ENCODE assay signal across 16 cellular contexts in genomic region chr14:22845821-22846625, GRCh38. TPM values are rescaled to one million over a fixed set of nuclear protein-coding genes. Genes with fewer than 3 reads are reported as not detected.
DNase-seq lines count a peak whose midpoint lies in the region; ATAC-seq, FAIRE-seq and TF ChIP-seq lines count a peak whose summit lies in the region.
"Had no signal": no experiment of that assay in that cellular context is flagged by ENCODE, and none has a peak within 500 bp of the region (broad histone marks: within the 10 kb centered on the region; RNA-seq: fewer than 3 reads in every experiment).

No MANE protein-coding gene starts in this region.

- CTCF ChIA-PET in GM12878 (lab: Yijun Ruan, JAX) = interaction anchor here (1.0 to 10.0 kb wide), 5 partner anchors 9 to 276 kb away, joined by 3 to 324 read pairs (median 8); partner anchors contain the start of gene SLC7A7

- ATAC-seq in GM12878 (no peak), lower lobe of right lung (no peak), left lobe of liver (no peak), HG02588 (IDR thresholded peaks at IDR 0.05; ENCODE audit: unreplicated experiment) (no peak)

- RAD21 ChIA-PET in GM12878 (lab: Charles Lee; ENCODE audit: unreplicated experiment) = no interaction called here

- H3K27ac ChIP-seq in ACC112 (ENCODE audit: low read depth, low read length) (peak overlapping the region; percentile 79), GM12878 (ENCODE audit: control insufficient read depth, insufficient read depth) (no peak overlapping the region), lower lobe of right lung (peak overlapping the region; percentile 37), skin epidermis (peak overlapping the region in 19 of 21 experiments; percentile 49 to 92 (median 79))
- H3K27ac ChIP-seq: VCaP had no signal

- no peak for TF ChIP-seq RAD21 in GM12878 (IDR thresholded peaks at IDR 0.05; ENCODE audit: insufficient read depth, low read depth, low read length)

- H3K36me3 ChIP-seq in ACC112 (ENCODE audit: insufficient read depth, low read length) (peaks cover 19% of the 10 kb centered on the region; the same call in 1 of the 2 replicates), GM12878 (ENCODE audit: control insufficient read depth in 2 of 2, insufficient read depth in 2 of 2, low read length in 1 of 2) (no peaks in the 10 kb centered on the region), lower lobe of right lung (peaks cover 60% of the 10 kb centered on the region)

- FAIRE-seq in GM12878 (lab: Jason Lieb, UNC) = no peak
- FAIRE-seq: endometrium had no signal

- H4K20me1 ChIP-seq in GM12878 (ENCODE audit: control insufficient read depth, insufficient read depth) = no peaks in the 10 kb centered on the region

- H3K4me3 ChIP-seq in ACC112 (ENCODE audit: low read depth, low read length) (no peak overlapping the region), GM12878 (no peak overlapping the region), lower lobe of right lung (no peak overlapping the region), skin epidermis (no peak overlapping the region)

- TF ChIP-seq CTCF in GM12878 (IDR thresholded peaks at IDR 0.05 in 2 of 3, conservative IDR thresholded peaks at IDR 0.05 in 1 of 3; ENCODE audit: control insufficient read depth in 2 of 3, extremely low read depth in 1 of 3, insufficient read depth in 1 of 3, low read depth in 3 of 3, low read length in 3 of 3) = no peak
- no peak for TF ChIP-seq CTCF in lower lobe of right lung (IDR thresholded peaks at IDR 0.05)

- BruUV-seq in GM12878 (replicated peaks; lab: Mats Ljungman, UMichigan) = no TSS peak

- no peak overlapping the region for H3K4me2 ChIP-seq in GM12878 (ENCODE audit: control insufficient read depth, insufficient read depth)

- no peaks in the 10 kb centered on the region for H3K9me3 ChIP-seq in GM12878 (replicated peaks; ENCODE audit: control insufficient read depth, insufficient read depth, low read length)
- no peaks in the 10 kb centered on the region for H3K9me3 ChIP-seq in lower lobe of right lung

- no peak for DNase-seq in GM12878 (ENCODE audit: low read depth, low spot score)
- peak; percentile 43 for DNase-seq in lower lobe of right lung
- no peak for DNase-seq in D341Med (ENCODE audit: low spot score)
- DNase-seq in NCI-H2107 (lab: John Stamatoyannopoulos, UW) = no peak
- DNase-seq in left lobe of liver (ENCODE audit: low spot score) = no peak
- DNase-seq: activated naive CD4-positive, alpha-beta T cell treated with anti-CD3 and anti-CD28 coated beads, Interleukin-2, amount 50 U/mL, for 16 hours; GF-D8; NCI-H1092 treated with DMSO at 0.1 percent for 48 hours; NCI-H345 had no signal

- TF ChIP-seq POLR2A in GM12878 (IDR thresholded peaks at IDR 0.05; ENCODE audit: low read depth, low read length) = no peak

- H3K27me3 ChIP-seq in ACC112 (ENCODE audit: insufficient read depth, low read length) = no peaks in the 10 kb centered on the region
- H3K27me3 ChIP-seq in GM12878 (replicated peaks in 1 of 2; ENCODE audit: control insufficient read depth in 2 of 2, insufficient read depth in 2 of 2, low read length in 1 of 2) = no peaks in the 10 kb centered on the region
- H3K27me3 ChIP-seq in lower lobe of right lung (ENCODE audit: low read depth) = no peaks in the 10 kb centered on the region

- no peak overlapping the region for H2AFZ ChIP-seq in ACC112 (ENCODE audit: low read length, unreplicated experiment)
- H2AFZ ChIP-seq in GM12878 (ENCODE audit: control insufficient read depth, low read depth, low read length) = no peak overlapping the region

- in situ Hi-C loops in GM12878 (cut with MboI) = loop anchor here (5.0 to 10.0 kb wide), 2 partner anchors 69 to 531 kb away; no protein-coding TSS in a partner anchor

- POLR2A ChIA-PET in GM12878 (lab: Charles Lee) = no interaction called here

- 73% methylated on average over 25 of the region's 26 CpGs for WGBS in GM12878 (ENCODE audit: insufficient coverage, insufficient replicate concordance, low lambda C conversion rate, missing lambda C conversion rate)

- intact Hi-C loops in GM12878 (cut with micrococcal nuclease; ENCODE audit: unreplicated experiment) = no loop called here
- intact Hi-C loops in lower lobe of right lung (cut with DNase I) = no loop called here

- H3K9ac ChIP-seq in GM12878 (ENCODE audit: control insufficient read depth, insufficient read depth, low read length) = no peak overlapping the region

- SMC1A ChIA-PET in GM12878 (lab: Charles Lee; ENCODE audit: uncharacterized antibody, unreplicated experiment) = no interaction called here

- no peak for TF ChIP-seq EP300 in GM12878 (IDR thresholded peaks at IDR 0.05; ENCODE audit: borderline replicate concordance in 1 of 2, control insufficient read depth in 1 of 2, low read depth in 2 of 2, low read length in 2 of 2)

- H3K4me1 ChIP-seq in ACC112 (ENCODE audit: control insufficient read depth, insufficient read depth, low read length, unreplicated experiment) = peaks cover 54% of the 10 kb centered on the region
- H3K4me1 ChIP-seq in GM12878 (ENCODE audit: control insufficient read depth, insufficient read depth, low read length) = peaks cover 4% of the 10 kb centered on the region; the same call in 1 of the 2 replicates
- H3K4me1 ChIP-seq in lower lobe of right lung = peaks cover 56% of the 10 kb centered on the region

- H3K79me2 ChIP-seq in ACC112 (ENCODE audit: control insufficient read depth, insufficient read depth, low read length, unreplicated experiment) (peaks cover 26% of the 10 kb centered on the region), GM12878 (ENCODE audit: control insufficient read depth, insufficient read depth, low read length) (no peaks in the 10 kb centered on the region)

RNA-seq across cellular contexts. Expression of gene MMP14, which starts 9.6 kb away (rescaled TPM):
- 3.2 and 5.0 TPM in 2 replicates for total RNA-seq in GM12878 (2013; cell fraction: nucleolus; rRNA removed)
- total RNA-seq in GM12878 (2014; rRNA removed) (0.38 and 0.85 TPM in 2 replicates), GM12878 (2014; rRNA removed; fragmentation: Illumina TruSeq; extraction: Trizol) (0.28 and 0.31 TPM in 2 replicates), GM12878 (2021) (1.1 and 1.8 TPM in 2 replicates), lower lobe of right lung (124 TPM), left lobe of liver (10.9 TPM)
- 1.2 TPM for polyA plus RNA-seq in GM12878 (2011; ENCODE audit: low read depth)
- polyA plus RNA-seq in GM12878 (2011; rRNA removed) (0.65 and 0.91 TPM in 2 replicates), GM12878 (2014; fragmentation: Illumina TruSeq; extraction: Trizol) (0.27 and 0.56 TPM in 2 replicates), GM12878 (2014; fragmentation: Nextera tagmentation; extraction: Ambion mirVana) (not detected), GM12878 (2014; rRNA removed) (1.8 and 1.9 TPM in 2 replicates), GM12878 (2016; fragmentation: Nextera tagmentation; extraction: Ambion mirVana) (under 1 TPM; 0.32 to 0.42 TPM)
- polyA plus RNA-seq in GM12878 (2011; cell fraction: cytosol; rRNA removed) = 1.8 and 2.0 TPM in 2 replicates
- polyA plus RNA-seq in GM12878 (2011; cell fraction: nucleus; rRNA removed) = 7.5 and 8.2 TPM in 2 replicates
- polyA plus RNA-seq in GM12878 (2012) = 0.46 and 0.59 TPM in 2 replicates
- 0.15 and 0.26 TPM in 2 replicates for polyA minus RNA-seq in GM12878 (2011; rRNA and poly(A)+ RNA removed)
- not detected in 2 replicates for polyA minus RNA-seq in GM12878 (2011; cell fraction: cytosol; rRNA and poly(A)+ RNA removed)
- 0.57 and 1.1 TPM in 2 replicates for polyA minus RNA-seq in GM12878 (2011; cell fraction: nucleus; rRNA and poly(A)+ RNA removed)
- polyA plus RNA-seq: IgD-negative memory B cell had no signal

RNA-seq across cellular contexts. Expression of gene MRPL52, which starts 16.3 kb away (rescaled TPM):
- 21.8 and 22.3 TPM in 2 replicates for total RNA-seq in GM12878 (2013; cell fraction: nucleolus; rRNA removed)
- 102 and 143 TPM in 2 replicates for total RNA-seq in GM12878 (2014; rRNA removed)
- total RNA-seq in GM12878 (2014; rRNA removed; fragmentation: Illumina TruSeq; extraction: Trizol) = 110 and 135 TPM in 2 replicates
- 193 and 208 TPM in 2 replicates for total RNA-seq in GM12878 (2021)
- polyA plus RNA-seq in GM12878 (2011; ENCODE audit: low read depth) = 136 TPM
- 62.7 and 86.1 TPM in 2 replicates for polyA plus RNA-seq in GM12878 (2011; rRNA removed)
- 51.4 and 58.7 TPM in 2 replicates for polyA plus RNA-seq in GM12878 (2011; cell fraction: cytosol; rRNA removed)
- 32.4 and 47.1 TPM in 2 replicates for polyA plus RNA-seq in GM12878 (2011; cell fraction: nucleus; rRNA removed)
- 113 and 144 TPM in 2 replicates for polyA plus RNA-seq in GM12878 (2012)
- 43.2 and 67.3 TPM in 2 replicates for polyA plus RNA-seq in GM12878 (2014; fragmentation: Illumina TruSeq; extraction: Trizol)
- 100 to 1,000 TPM in 1 of 2 experiments, 10 to 100 TPM in 1; 51.7 to 142 TPM for polyA plus RNA-seq in GM12878 (2014; fragmentation: Nextera tagmentation; extraction: Ambion mirVana)
- polyA plus RNA-seq in GM12878 (2014; rRNA removed) = 172 and 212 TPM in 2 replicates
- 100 to 1,000 TPM; 530 to 541 TPM for polyA plus RNA-seq in GM12878 (2016; fragmentation: Nextera tagmentation; extraction: Ambion mirVana)
- 9.3 and 15.1 TPM in 2 replicates for polyA minus RNA-seq in GM12878 (2011; rRNA and poly(A)+ RNA removed)
- 12.3 and 22.1 TPM in 2 replicates for polyA minus RNA-seq in GM12878 (2011; cell fraction: cytosol; rRNA and poly(A)+ RNA removed)
- 7.9 and 18.8 TPM in 2 replicates for polyA minus RNA-seq in GM12878 (2011; cell fraction: nucleus; rRNA and poly(A)+ RNA removed)
- total RNA-seq in lower lobe of right lung = 65.2 TPM
- total RNA-seq in left lobe of liver = 48.9 TPM

RNA-seq across cellular contexts. Expression of gene LRP10, which starts 25.5 kb away (rescaled TPM):
- 43.0 and 46.7 TPM in 2 replicates for total RNA-seq in GM12878 (2013; cell fraction: nucleolus; rRNA removed)
- 16.7 and 17.8 TPM in 2 replicates for total RNA-seq in GM12878 (2014; rRNA removed)
- 10.5 and 13.5 TPM in 2 replicates for total RNA-seq in GM12878 (2014; rRNA removed; fragmentation: Illumina TruSeq; extraction: Trizol)
- total RNA-seq in GM12878 (2021) = 51.5 and 56.9 TPM in 2 replicates
- polyA plus RNA-seq in GM12878 (2011; ENCODE audit: low read depth) = 23.9 TPM
- polyA plus RNA-seq in GM12878 (2011; rRNA removed) = 7.9 and 20.4 TPM in 2 replicates
- 30.1 and 31.1 TPM in 2 replicates for polyA plus RNA-seq in GM12878 (2011; cell fraction: cytosol; rRNA removed)
- polyA plus RNA-seq in GM12878 (2011; cell fraction: nucleus; rRNA removed) = 57.3 and 57.9 TPM in 2 replicates
- 47.1 and 60.2 TPM in 2 replicates for polyA plus RNA-seq in GM12878 (2012)
- 8.3 and 24.5 TPM in 2 replicates for polyA plus RNA-seq in GM12878 (2014; fragmentation: Illumina TruSeq; extraction: Trizol)
- 1 to 10 TPM; 3.0 TPM for polyA plus RNA-seq in GM12878 (2014; fragmentation: Nextera tagmentation; extraction: Ambion mirVana)
- polyA plus RNA-seq in GM12878 (2014; rRNA removed) = 21.4 and 23.0 TPM in 2 replicates
- 10 to 100 TPM; 43.8 to 53.7 TPM for polyA plus RNA-seq in GM12878 (2016; fragmentation: Nextera tagmentation; extraction: Ambion mirVana)
- polyA minus RNA-seq in GM12878 (2011; rRNA and poly(A)+ RNA removed) = 43.4 and 68.8 TPM in 2 replicates
- 30.1 and 34.1 TPM in 2 replicates for polyA minus RNA-seq in GM12878 (2011; cell fraction: cytosol; rRNA and poly(A)+ RNA removed)
- 24.3 and 36.3 TPM in 2 replicates for polyA minus RNA-seq in GM12878 (2011; cell fraction: nucleus; rRNA and poly(A)+ RNA removed)
- total RNA-seq in lower lobe of right lung = 134 TPM
- total RNA-seq in left lobe of liver = 34.3 TPM

RNA-seq across cellular contexts. Expression of gene SLC7A7, which starts 30.8 kb away (rescaled TPM):
- total RNA-seq in GM12878 (2013; cell fraction: nucleolus; rRNA removed) = 64.8 and 70.2 TPM in 2 replicates
- total RNA-seq in GM12878 (2014; rRNA removed) (55.6 and 58.5 TPM in 2 replicates), GM12878 (2014; rRNA removed; fragmentation: Illumina TruSeq; extraction: Trizol) (38.5 and 39.7 TPM in 2 replicates), GM12878 (2021) (44.7 and 50.8 TPM in 2 replicates), lower lobe of right lung (157 TPM), left lobe of liver (6.1 TPM)
- 31.6 TPM for polyA plus RNA-seq in GM12878 (2011; ENCODE audit: low read depth)
- polyA plus RNA-seq in GM12878 (2011; rRNA removed) (58.6 and 79.2 TPM in 2 replicates), GM12878 (2014; fragmentation: Illumina TruSeq; extraction: Trizol) (64.3 and 65.1 TPM in 2 replicates), GM12878 (2014; fragmentation: Nextera tagmentation; extraction: Ambion mirVana) (10 to 100 TPM; 48.1 to 72.7 TPM), GM12878 (2014; rRNA removed) (53.5 and 60.2 TPM in 2 replicates), GM12878 (2016; fragmentation: Nextera tagmentation; extraction: Ambion mirVana) (10 to 100 TPM; 27.8 to 31.1 TPM)
- 81.8 and 100 TPM in 2 replicates for polyA plus RNA-seq in GM12878 (2011; cell fraction: cytosol; rRNA removed)
- polyA plus RNA-seq in GM12878 (2011; cell fraction: nucleus; rRNA removed) = 56.1 and 60.0 TPM in 2 replicates
- polyA plus RNA-seq in GM12878 (2012) = 29.4 and 38.4 TPM in 2 replicates
- 85.9 and 88.4 TPM in 2 replicates for polyA minus RNA-seq in GM12878 (2011; rRNA and poly(A)+ RNA removed)
- 18.2 and 18.3 TPM in 2 replicates for polyA minus RNA-seq in GM12878 (2011; cell fraction: cytosol; rRNA and poly(A)+ RNA removed)
- 15.2 and 20.2 TPM in 2 replicates for polyA minus RNA-seq in GM12878 (2011; cell fraction: nucleus; rRNA and poly(A)+ RNA removed)

RNA-seq across cellular contexts. Expression of gene REM2, which starts 37.0 kb away (rescaled TPM):
- total RNA-seq in GM12878 (2013; cell fraction: nucleolus; rRNA removed) = 3.3 and 4.7 TPM in 2 replicates
- total RNA-seq in GM12878 (2014; rRNA removed) = 0.87 and 1.2 TPM in 2 replicates
- 0.27 and 0.37 TPM in 2 replicates for total RNA-seq in GM12878 (2014; rRNA removed; fragmentation: Illumina TruSeq; extraction: Trizol)
- total RNA-seq in GM12878 (2021) = 0.66 and 0.69 TPM in 2 replicates
- 0.84 TPM for polyA plus RNA-seq in GM12878 (2011; ENCODE audit: low read depth)
- polyA plus RNA-seq in GM12878 (2011; rRNA removed) = 0.69 and 1.1 TPM in 2 replicates
- polyA plus RNA-seq in GM12878 (2011; cell fraction: cytosol; rRNA removed) = 0.59 and 0.61 TPM in 2 replicates
- polyA plus RNA-seq in GM12878 (2011; cell fraction: nucleus; rRNA removed) = 1.9 and 2.3 TPM in 2 replicates
- polyA plus RNA-seq in GM12878 (2012) = 0.94 and 1.6 TPM in 2 replicates
- 0.17 and 0.66 TPM in 2 replicates for polyA plus RNA-seq in GM12878 (2014; fragmentation: Illumina TruSeq; extraction: Trizol)
- polyA plus RNA-seq in GM12878 (2014; fragmentation: Nextera tagmentation; extraction: Ambion mirVana) = 1 to 10 TPM in 1 of 2 experiments, under 1 TPM in 1; 0.68 to 1.3 TPM
- polyA plus RNA-seq in GM12878 (2014; rRNA removed) = 1.3 and 1.5 TPM in 2 replicates
- 1 to 10 TPM in 1 of 2 experiments, under 1 TPM in 1; 0.97 to 1.5 TPM for polyA plus RNA-seq in GM12878 (2016; fragmentation: Nextera tagmentation; extraction: Ambion mirVana)
- 0.88 and 1.6 TPM in 2 replicates for polyA minus RNA-seq in GM12878 (2011; rRNA and poly(A)+ RNA removed)
- 0.94 TPM in 2 replicates for polyA minus RNA-seq in GM12878 (2011; cell fraction: cytosol; rRNA and poly(A)+ RNA removed)
- polyA minus RNA-seq in GM12878 (2011; cell fraction: nucleus; rRNA and poly(A)+ RNA removed) = 2.4 and 2.8 TPM in 2 replicates
- total RNA-seq in lower lobe of right lung = 0.83 TPM
- total RNA-seq in left lobe of liver = 0.13 TPM
- total RNA-seq: A673 had no signal

Comparison
In these comparisons a context has a peak if more than half of its experiments do, and no peak if none do; other contexts are left out.
1. RNA of gene MMP14, which starts 9.6 kb away (total RNA-seq): 124 TPM in lower lobe of right lung (single experiment); 10.9 TPM in left lobe of liver (single experiment) and 0.28 to 5.0 TPM in GM12878; every median in the first group is over 10 times any median in the second.